In the genomic region with DNA sequence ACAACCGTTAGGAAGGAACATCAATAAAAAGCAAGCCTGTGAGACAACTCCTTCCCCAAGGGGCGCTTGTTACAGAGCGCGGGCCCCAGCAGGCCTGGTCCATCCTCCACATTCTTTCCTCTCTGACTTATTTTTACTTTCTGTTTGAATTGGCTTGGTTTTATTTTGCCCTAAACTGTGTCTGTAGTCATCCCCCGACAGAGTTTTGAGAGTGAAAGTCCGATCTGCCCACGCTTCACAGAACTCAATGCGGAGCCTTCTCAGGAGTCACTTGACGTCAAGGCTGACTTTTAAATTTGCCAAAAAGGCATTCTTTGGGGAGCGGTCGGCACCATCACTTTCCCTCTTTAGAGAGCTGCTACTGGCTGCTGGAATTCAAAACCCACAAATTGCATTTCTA, we compare ENCODE assay signal across 9 cellular contexts.
A peak's percentile ranks its signal among the peaks of the same experiment; 100 is the strongest.
DNase-seq lines count a peak whose midpoint lies in the region; ATAC-seq, FAIRE-seq and TF ChIP-seq lines count a peak whose summit lies in the region.
"Had no signal": no experiment of that assay in that cellular context is flagged by ENCODE, and none has a peak within 500 bp of the region (broad histone marks: within the 10 kb centered on the region; RNA-seq: fewer than 3 reads in every experiment).

No MANE protein-coding gene starts in this region.

- intact Hi-C loops in pancreas (cut with DNase I) (no loop called here), aorta (cut with DNase I) (loop anchor here (5.0 to 10.0 kb wide), 7 partner anchors 83 to 703 kb away; a partner anchor contains a TSS)

- H3K9me3 ChIP-seq in pancreas (no peaks in the 10 kb centered on the region), aorta (ENCODE audit: control insufficient read depth, low read length) (no peaks in the 10 kb centered on the region)

- ATAC-seq in GM18517 (IDR thresholded peaks at IDR 0.05; ENCODE audit: unreplicated experiment), result peak; percentile 99
- ATAC-seq in HG02885 (IDR thresholded peaks at IDR 0.05; ENCODE audit: poor library complexity, unreplicated experiment), result peak; percentile 100
- peak in 3 of 4 donors; percentile 24 to 50 (median 32) for ATAC-seq in pancreas
- ATAC-seq in aorta (ENCODE audit: low FRiP score), result peak; percentile 78

- no peak for TF ChIP-seq CTCF in pancreas (IDR thresholded peaks at IDR 0.05)

- peak; percentile 87 for DNase-seq in activated CD4-positive, alpha-beta T cell treated with anti-CD3 and anti-CD28 coated beads for 48 hours
- DNase-seq in pancreas (no peak), aorta (peak in 1 of 2 donors; percentile 63), SHP77 (lab: John Stamatoyannopoulos, UW) (no peak), HUDEP-2 (lab: John Stamatoyannopoulos, UW; ENCODE audit: unreplicated experiment in 76 of 76) (no peak)

- H3K36me3 ChIP-seq in pancreas (no peaks in the 10 kb centered on the region), aorta (ENCODE audit: control insufficient read depth in 1 of 2, insufficient read depth in 2 of 2, low read length in 1 of 2) (no peaks in the 10 kb centered on the region)

- H3K27me3 ChIP-seq in pancreas, result no peaks in the 10 kb centered on the region
- no peaks in the 10 kb centered on the region for H3K27me3 ChIP-seq in aorta (ENCODE audit: control insufficient read depth in 1 of 2, insufficient read depth in 2 of 2, low read length in 1 of 2)

- H3K27ac ChIP-seq in pancreas, result peak overlapping the region in 3 of 4 donors; percentile 52 to 72 (median 67)
- peak overlapping the region; percentile 72 to 74 for H3K27ac ChIP-seq in aorta (ENCODE audit: low read depth in 1 of 2, low read length in 2 of 2)
- H3K27ac ChIP-seq: SK-N-MC had no signal

- H3K4me3 ChIP-seq in pancreas (no peak overlapping the region), aorta (ENCODE audit: low read length in 2 of 2) (peak overlapping the region in 1 of 2 donors; percentile 13)
- H3K4me3 ChIP-seq: SK-N-MC had no signal

- WGBS in pancreas, 2 donors, result 83 to 87% methylated on average over 11 of the region's 11 CpGs
- WGBS in aorta, 2 donors, result 2 to 5% methylated on average over 11 of the region's 11 CpGs

- peak; percentile 70 for FAIRE-seq in endometrium (lab: Jason Lieb, UNC)
- FAIRE-seq in pancreas (lab: Jason Lieb, UNC), result no peak

- H3K4me1 ChIP-seq in pancreas, result peaks cover 0 to 8% (median 6%) of the 10 kb centered on the region in 3 donors
- peaks cover 2 to 11% of the 10 kb centered on the region in 2 donors for H3K4me1 ChIP-seq in aorta (ENCODE audit: control insufficient read depth in 1 of 2, insufficient read depth in 2 of 2, low read length in 2 of 2)

Comparison
In these comparisons a context has a peak if more than half of its experiments do, and no peak if none do; other contexts are left out.
1. ATAC-seq: peak in every context shown above with its lines; median percentile 100 in HG02885; 99 in GM18517; 78 in aorta; 32 in pancreas.
2. intact Hi-C loops: an anchor here in aorta (5.0 to 10.0 kb wide); none called in pancreas.